ENCODE assay signal across 8 cellular contexts in the genomic region with DNA sequence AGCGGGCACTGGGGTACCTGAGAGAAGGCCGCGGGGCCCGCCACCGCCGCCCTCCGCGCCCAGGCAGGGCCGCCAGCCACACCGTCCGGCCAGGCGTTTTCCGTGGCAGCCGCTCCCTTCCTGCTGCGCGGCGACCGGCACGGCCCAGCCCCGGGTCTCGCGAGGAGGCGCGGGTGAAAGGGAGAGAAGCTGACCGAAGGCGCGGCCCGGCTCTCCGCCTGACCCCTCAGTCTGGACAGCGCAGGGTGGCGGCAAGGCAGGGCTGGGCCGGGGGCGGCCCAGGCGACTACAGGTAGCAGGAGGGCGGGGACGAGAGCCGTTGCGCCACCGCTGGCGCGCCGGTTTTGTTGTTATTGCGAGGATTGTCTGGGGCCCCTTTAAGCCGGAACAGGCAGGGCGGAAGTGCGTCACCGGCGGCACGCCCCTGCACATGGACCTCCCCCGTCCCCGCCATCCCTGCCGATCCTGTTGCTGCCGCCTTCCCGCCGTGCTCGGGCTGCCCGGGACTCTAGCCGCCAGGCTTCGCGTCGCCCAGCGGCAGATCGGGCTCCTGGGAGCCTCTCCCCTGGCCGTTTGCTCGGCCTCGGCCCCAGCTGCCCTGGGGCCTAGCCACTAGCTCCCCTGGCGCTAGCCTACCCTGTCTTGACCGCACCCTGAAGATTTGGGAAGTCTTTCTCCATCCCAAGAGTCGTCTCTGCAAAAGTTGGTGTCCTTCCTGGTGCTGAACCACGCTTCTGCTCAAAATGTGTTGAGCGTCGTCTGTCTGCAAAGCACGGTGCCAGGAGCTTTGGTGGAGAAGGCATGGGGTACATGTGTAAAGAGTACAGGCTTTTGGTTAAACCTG. TPM values are rescaled to one million over a fixed set of nuclear protein-coding genes. Genes with fewer than 3 reads are reported as not detected.
DNase-seq lines count a peak whose midpoint lies in the region; TF ChIP-seq lines count a peak whose summit lies in the region.

A gene with protein sequence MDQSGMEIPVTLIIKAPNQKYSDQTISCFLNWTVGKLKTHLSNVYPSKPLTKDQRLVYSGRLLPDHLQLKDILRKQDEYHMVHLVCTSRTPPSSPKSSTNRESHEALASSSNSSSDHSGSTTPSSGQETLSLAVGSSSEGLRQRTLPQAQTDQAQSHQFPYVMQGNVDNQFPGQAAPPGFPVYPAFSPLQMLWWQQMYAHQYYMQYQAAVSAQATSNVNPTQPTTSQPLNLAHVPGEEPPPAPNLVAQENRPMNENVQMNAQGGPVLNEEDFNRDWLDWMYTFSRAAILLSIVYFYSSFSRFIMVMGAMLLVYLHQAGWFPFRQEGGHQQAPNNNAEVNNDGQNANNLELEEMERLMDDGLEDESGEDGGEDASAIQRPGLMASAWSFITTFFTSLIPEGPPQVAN (minus strand): TSS at position 352 of the 844 bp plus-strand sequence. CDS start 805 bp downstream, outside the sequence.

- no peaks in the 10 kb centered on the region for H3K9me3 Mint-ChIP-seq in HFFc6

- peak; percentile 76 for DNase-seq in GM04504 (ENCODE audit: low read depth)
- DNase-seq in HFFc6 = peak; percentile 76
- DNase-seq in NAMALWA (ENCODE audit: low spot score) = peak; percentile 92
- peak; percentile 90 for DNase-seq in SK-MEL-5 (ENCODE audit: low read depth, low spot score)
- DNase-seq in activated naive CD4-positive, alpha-beta T cell treated with Interleukin-2 at 50 U/mL for 16 hours = peak; percentile 93
- DNase-seq in foreskin melanocyte = peak; percentile 82
- peak; percentile 78 for DNase-seq in stromal cell of bone marrow (ENCODE audit: low read depth)

- no peaks in the 10 kb centered on the region for H3K9me3 ChIP-seq in neuron (ENCODE audit: low read length)

- peaks cover 45% of the 10 kb centered on the region for H3K36me3 Mint-ChIP-seq in HFFc6 (ENCODE audit: low read depth)

- H3K4me3 ChIP-seq in neuron (ENCODE audit: low read length) = peak within 1 kb of the TSS; percentile 89

- peaks cover 34% of the 10 kb centered on the region for H3K4me1 ChIP-seq in neuron (ENCODE audit: insufficient read depth, low read length)

- no peak for TF ChIP-seq CTCF in HFFc6 (IDR thresholded peaks at IDR 0.05)

- peaks cover 68% of the 10 kb centered on the region for H3K4me1 Mint-ChIP-seq in HFFc6 (ENCODE audit: low read depth)

- H2AFZ ChIP-seq in neuron (ENCODE audit: low read depth, low read length) = peak within 1 kb of the TSS; percentile 93

- in situ Hi-C loops in SK-MEL-5 (cut with HindIII; ENCODE audit: low pct_unique_long_range_greater_than_20kb, low sequenced_read_pairs) = no loop called here

- H3K27me3 Mint-ChIP-seq in HFFc6 (ENCODE audit: insufficient read depth) = no peaks in the 10 kb centered on the region

- H3K36me3 ChIP-seq in neuron (ENCODE audit: insufficient read depth, low read length) = peaks cover 22% of the 10 kb centered on the region

- no peaks in the 10 kb centered on the region for H3K27me3 ChIP-seq in neuron (ENCODE audit: insufficient read depth, low read length)

- H3K4me3 Mint-ChIP-seq in HFFc6 = peak within 1 kb of the TSS; percentile 97

- peak within 1 kb of the TSS; percentile 95 for H3K27ac Mint-ChIP-seq in HFFc6

RNA-seq across cellular contexts. Expression of the gene that starts here (rescaled TPM):
- 10 to 100 TPM; 21.2 to 26.5 (median 22.6) TPM for total RNA-seq in HFFc6 (2021; fragmentation: NEBNext Ultra II Directional; extraction: Animal tissue kit (Norgen Biotek cat#: 25700))
- 28.2 and 32.1 TPM in 2 replicates for total RNA-seq in SK-MEL-5 (2014; rRNA removed; shearing (Covaris generic))
- 35.4 and 38.1 TPM in 2 replicates for polyA plus RNA-seq in SK-MEL-5 (2015; cell fraction: cytosol; rRNA removed)
- 16.5 and 24.3 TPM in 2 replicates for polyA plus RNA-seq in SK-MEL-5 (2015; cell fraction: nucleus; rRNA removed)

Comparison
In these comparisons a context has a peak if more than half of its experiments do, and no peak if none do; other contexts are left out.
1. Peak in every context shown above with its lines: DNase-seq and H3K4me3 ChIP-seq.